9 cellular contexts compared by ENCODE assay signal in genomic region chrX:93673056-93673868, GRCh38. TPM values are rescaled to one million over a fixed set of nuclear protein-coding genes. Genes with fewer than 3 reads are reported as not detected.
DNase-seq lines count a peak whose midpoint lies in the region; ATAC-seq, FAIRE-seq and TF ChIP-seq lines count a peak whose summit lies in the region.
"Had no signal": no experiment of that assay in that cellular context is flagged by ENCODE, and none has a peak within 500 bp of the region (broad histone marks: within the 10 kb centered on the region; RNA-seq: fewer than 3 reads in every experiment).

NAP1L3 (minus strand) TSS chrX:93673578; CDS start chrX:93673304, 274 bp downstream.

- WGBS in hepatocyte (ENCODE audit: low lambda C conversion rate, missing lambda C conversion rate): under 1% methylated on average over 50 of the region's 51 CpGs
- WGBS in upper lobe of left lung, 2 donors: 1 to 4% methylated on average over 17 to 51 of the region's 51 CpGs

- H3K27me3 ChIP-seq in astrocyte (ENCODE audit: insufficient read depth, low read length) (no peaks in the 10 kb centered on the region), hepatocyte (peaks cover 14% of the 10 kb centered on the region), upper lobe of left lung (no peaks in the 10 kb centered on the region)

- H4K20me1 ChIP-seq in astrocyte (ENCODE audit: insufficient read depth, low read length) (no peaks in the 10 kb centered on the region), hepatocyte (ENCODE audit: insufficient read depth, poor library complexity, severe bottlenecking) (no peaks in the 10 kb centered on the region)

- H3K4me3 Mint-ChIP-seq in T-helper 17 cell (peak within 1 kb of the TSS; percentile 94), astrocyte (ENCODE audit: unreplicated experiment) (peak within 1 kb of the TSS; percentile 95), progenitor cell of endocrine pancreas (ENCODE audit: low read depth) (peak within 1 kb of the TSS; percentile 100)

- H3K4me3 ChIP-seq in astrocyte (ENCODE audit: insufficient read depth, low read depth, low read length) (peak within 1 kb of the TSS; percentile 71), hepatocyte (peak within 1 kb of the TSS; percentile 69), upper lobe of left lung (peak within 1 kb of the TSS; percentile 13 to 61 (median 48))

- H3K79me2 ChIP-seq in astrocyte (ENCODE audit: insufficient read depth, low read length) (peaks cover 7% of the 10 kb centered on the region), hepatocyte (peaks cover 11% of the 10 kb centered on the region)

- ATAC-seq in T-helper 17 cell: peak; percentile 79
- peak; percentile 76 to 97 for ATAC-seq in upper lobe of left lung (ENCODE audit: low FRiP score in 2 of 2)

- H3K27ac ChIP-seq in astrocyte (ENCODE audit: low read depth, low read length): peak within 1 kb of the TSS; percentile 70
- H3K27ac ChIP-seq in hepatocyte: peak within 1 kb of the TSS; percentile 87
- peak within 1 kb of the TSS in 2 of 4 donors; percentile 13 to 42 for H3K27ac ChIP-seq in upper lobe of left lung

- H3K4me2 ChIP-seq in astrocyte (ENCODE audit: low read length): peak within 1 kb of the TSS; percentile 89
- H3K4me2 ChIP-seq in hepatocyte: peak within 1 kb of the TSS; percentile 91

- H3K27me3 Mint-ChIP-seq in T-helper 17 cell (no peaks in the 10 kb centered on the region), astrocyte (ENCODE audit: low read depth, unreplicated experiment) (no peaks in the 10 kb centered on the region), progenitor cell of endocrine pancreas (peaks cover 18% of the 10 kb centered on the region)

- no peak for TF ChIP-seq EP300 in upper lobe of left lung (IDR thresholded peaks at IDR 0.05)

- H3K9me3 ChIP-seq in T-helper 17 cell (ENCODE audit: control insufficient read depth, low read length, poor library complexity, severe bottlenecking) (no peaks in the 10 kb centered on the region), astrocyte (ENCODE audit: insufficient read depth, low read depth, low read length) (no peaks in the 10 kb centered on the region), hepatocyte (ENCODE audit: low read depth) (no peaks in the 10 kb centered on the region), upper lobe of left lung (no peaks in the 10 kb centered on the region)

- H3K36me3 ChIP-seq in astrocyte (ENCODE audit: insufficient read depth, low read length) (no peaks in the 10 kb centered on the region), hepatocyte (replicated peaks; ENCODE audit: insufficient read depth, low read depth) (no peaks in the 10 kb centered on the region), upper lobe of left lung (no peaks in the 10 kb centered on the region)

- peak; percentile 56 for FAIRE-seq in GM12891 (lab: Jason Lieb, UNC)
- no peak for FAIRE-seq in HTR-8/SVneo (lab: Jason Lieb, UNC)
- FAIRE-seq in astrocyte (lab: Jason Lieb, UNC): peak; percentile 98
- no peak for FAIRE-seq in GM12892 (lab: Jason Lieb, UNC)
- FAIRE-seq: TTC549 had no signal

- peak within 1 kb of the TSS; percentile 77 for H2AFZ ChIP-seq in astrocyte (ENCODE audit: low read depth, low read length)
- H2AFZ ChIP-seq in hepatocyte: peak within 1 kb of the TSS; percentile 97

- peak within 1 kb of the TSS; percentile 93 for H3K27ac Mint-ChIP-seq in T-helper 17 cell
- peak within 1 kb of the TSS; percentile 88 for H3K27ac Mint-ChIP-seq in astrocyte (ENCODE audit: unreplicated experiment)
- peak within 1 kb of the TSS; percentile 98 for H3K27ac Mint-ChIP-seq in progenitor cell of endocrine pancreas

- H3K9me3 Mint-ChIP-seq in astrocyte (ENCODE audit: unreplicated experiment): no peaks in the 10 kb centered on the region
- H3K9me3 Mint-ChIP-seq in progenitor cell of endocrine pancreas (ENCODE audit: low read depth): no peaks in the 10 kb centered on the region

- no peak for TF ChIP-seq CTCF in astrocyte (IDR thresholded peaks at IDR 0.05; ENCODE audit: insufficient read depth, low read depth, low read length)
- no peak for TF ChIP-seq CTCF in hepatocyte (IDR thresholded peaks at IDR 0.05; ENCODE audit: poor library complexity)
- TF ChIP-seq CTCF in progenitor cell of endocrine pancreas (IDR thresholded peaks at IDR 0.05; ENCODE audit: unreplicated experiment): no peak
- no peak for TF ChIP-seq CTCF in upper lobe of left lung (IDR thresholded peaks at IDR 0.05)

- H3K4me1 Mint-ChIP-seq in T-helper 17 cell (peaks cover 17% of the 10 kb centered on the region), astrocyte (ENCODE audit: low read depth, unreplicated experiment) (no peaks in the 10 kb centered on the region), progenitor cell of endocrine pancreas (ENCODE audit: low read depth) (peaks cover 5% of the 10 kb centered on the region)

- DNase-seq in GM12891 (ENCODE audit: insufficient read length, low spot score) (peak; percentile 1), HTR-8/SVneo (ENCODE audit: insufficient read length, low spot score) (peak; percentile 5), T-helper 17 cell (peak; percentile 16 to 40 (median 22)), astrocyte (ENCODE audit: low read depth) (peak; percentile 83), hepatocyte (ENCODE audit: low spot score) (peak; percentile 89), progenitor cell of endocrine pancreas (ENCODE audit: low spot score, unreplicated experiment) (peak; percentile 64), upper lobe of left lung (peak; percentile 38 to 86), GM12892 (ENCODE audit: insufficient read length) (no peak)

- no peak for TF ChIP-seq POLR2A in GM12891 (IDR thresholded peaks at IDR 0.05; ENCODE audit: low read depth, low read length)
- TF ChIP-seq POLR2A in upper lobe of left lung (IDR thresholded peaks at IDR 0.05): no peak
- TF ChIP-seq POLR2A in GM12892 (IDR thresholded peaks at IDR 0.05; ENCODE audit: low read depth, low read length): no peak

- no peaks in the 10 kb centered on the region for H3K9me2 ChIP-seq in hepatocyte (replicated peaks; ENCODE audit: insufficient read depth)

- H3K4me1 ChIP-seq in astrocyte (ENCODE audit: insufficient read depth, low read length) (peaks cover 3% of the 10 kb centered on the region), hepatocyte (ENCODE audit: insufficient read depth) (no peaks in the 10 kb centered on the region), upper lobe of left lung (peaks cover 0 to 12% (median 3%) of the 10 kb centered on the region in 4 donors)

- H3K36me3 Mint-ChIP-seq in T-helper 17 cell (ENCODE audit: low read depth) (no peaks in the 10 kb centered on the region), astrocyte (ENCODE audit: low read depth, unreplicated experiment) (no peaks in the 10 kb centered on the region), progenitor cell of endocrine pancreas (ENCODE audit: insufficient read depth) (no peaks in the 10 kb centered on the region)

- H3K9ac ChIP-seq in astrocyte (ENCODE audit: low read length): peak within 1 kb of the TSS; percentile 86

TF ChIP-seq in GM12891, 5 proteins besides CTCF, POLR2A, EP300 and RAD21:
- TF ChIP-seq POU2F2 (IDR thresholded peaks at IDR 0.05; ENCODE audit: low read depth, low read length) (no peak), PAX5 (IDR thresholded peaks at IDR 0.05; ENCODE audit: insufficient read depth, low read length, severe bottlenecking) (no peak), POLR2AphosphoS5 (IDR thresholded peaks at IDR 0.05; ENCODE audit: low read depth, low read length) (no peak), TAF1 (IDR thresholded peaks at IDR 0.05; ENCODE audit: low read depth, low read length) (no peak), SPI1 (IDR thresholded peaks at IDR 0.05; ENCODE audit: low read depth, low read length) (no peak)

RNA-seq across cellular contexts. Expression of gene NAP1L3, which starts in this region (rescaled TPM):
- 0.22 TPM for polyA plus RNA-seq in GM12891 (2012; ENCODE audit: low read depth, missing spikeins)
- total RNA-seq in T-helper 17 cell (1 to 10 TPM; 3.9 to 5.0 TPM), astrocyte (10.8 and 11.3 TPM in 2 replicates), hepatocyte (37.9 and 38.8 TPM in 2 replicates), progenitor cell of endocrine pancreas (7.7 and 7.8 TPM in 2 replicates), upper lobe of left lung (1 to 10 TPM in 1 of 6 donors, under 1 TPM in 4, not detected in 1; 0.59 to 1.8 (median 0.76) TPM)
- 26.7 and 32.3 TPM in 2 replicates for polyA plus RNA-seq in hepatocyte
- not detected for polyA plus RNA-seq in GM12892 (2012; ENCODE audit: missing spikeins)
